In genomic region chr9:135616621-135617537, GRCh38 we compare ENCODE assay signal across 1 cellular context.
TF ChIP-seq lines count a peak whose summit lies in the region.

No MANE protein-coding gene starts in this region.

TF ChIP-seq in HCT116, 20 proteins besides CTCF, POLR2A, EP300 and RAD21 (continued from another document):
- no peak for TF ChIP-seq REST (IDR thresholded peaks at IDR 0.05; ENCODE audit: low read depth)
- TF ChIP-seq JUND (IDR thresholded peaks at IDR 0.05): no peak
- no peak for TF ChIP-seq ZFX (IDR thresholded peaks at IDR 0.05)
- no peak for TF ChIP-seq CBX3 (IDR thresholded peaks at IDR 0.05; ENCODE audit: low read depth)
- TF ChIP-seq SRF (IDR thresholded peaks at IDR 0.05; ENCODE audit: low read depth): no peak
- TF ChIP-seq SP1 (IDR thresholded peaks at IDR 0.05; ENCODE audit: low read depth): no peak
- no peak for TF ChIP-seq FOSL1 (IDR thresholded peaks at IDR 0.05; ENCODE audit: low read depth)
- TF ChIP-seq SIN3A (IDR thresholded peaks at IDR 0.05; ENCODE audit: low read depth): no peak
- no peak for TF ChIP-seq ATF3 (IDR thresholded peaks at IDR 0.05)
- TF ChIP-seq ZNF274 (IDR thresholded peaks at IDR 0.05; ENCODE audit: low read depth, low read length): no peak
- no peak for TF ChIP-seq EZH2 (IDR thresholded peaks at IDR 0.05)
- no peak for TF ChIP-seq ELF1 (IDR thresholded peaks at IDR 0.05; ENCODE audit: borderline replicate concordance, low read depth)
- TF ChIP-seq TCF7L2 (IDR thresholded peaks at IDR 0.05; ENCODE audit: borderline replicate concordance, extremely low read depth, insufficient read depth, insufficient read length): no peak
- TF ChIP-seq CEBPB (IDR thresholded peaks at IDR 0.05; ENCODE audit: low read depth): no peak
- no peak for TF ChIP-seq POLR2AphosphoS5 (IDR thresholded peaks at IDR 0.05; ENCODE audit: low read depth, low read length)
